Comparison of ENCODE assay signal across 8 cellular contexts in genomic region chr1:16009030-16009460, GRCh38.
DNase-seq lines count a peak whose midpoint lies in the region; ATAC-seq lines count a peak whose summit lies in the region.

No MANE protein-coding gene starts in this region.

- ATAC-seq in GM19455 (IDR thresholded peaks at IDR 0.05; ENCODE audit: unreplicated experiment) = no peak

- peaks cover 7% of the 10 kb centered on the region for H3K27me3 ChIP-seq in effector memory CD4-positive, alpha-beta T cell (replicated peaks; ENCODE audit: control insufficient read depth, insufficient read depth, low read length, poor library complexity, severe bottlenecking)

- no peaks in the 10 kb centered on the region for H3K36me3 ChIP-seq in effector memory CD4-positive, alpha-beta T cell (ENCODE audit: control insufficient read depth, insufficient read depth, low read length)

- DNase-seq in C1 segment of cervical spinal cord (lab: John Stamatoyannopoulos, UW) (peak in 11 of 14 donors; percentile 6 to 86 (median 54)), HCEC 1CT (peak; percentile 55), NCI-H748 (lab: John Stamatoyannopoulos, UW; ENCODE audit: unreplicated experiment) (peak; percentile 55), midbrain (lab: John Stamatoyannopoulos, UW) (peak; percentile 77)
- peak; percentile 55 to 57 for DNase-seq in activated CD8-positive, alpha-beta memory T cell treated with anti-CD3 and anti-CD28 coated beads for 1 hour (ENCODE audit: extremely low read depth in 1 of 2, low read depth in 1 of 2)
- DNase-seq in effector memory CD4-positive, alpha-beta T cell = peak; percentile 46 to 58 (median 47)
- DNase-seq in stimulated activated CD8-positive, alpha-beta memory T cell treated with anti-CD3 and anti-CD28 coated beads, Interleukin-4, amount 100 ng/mL, for 24 hours (ENCODE audit: low read depth) = peak; percentile 63

- H3K4me1 ChIP-seq in effector memory CD4-positive, alpha-beta T cell (ENCODE audit: control insufficient read depth, insufficient read depth, low read length, poor library complexity, severe bottlenecking) = peaks cover 6% of the 10 kb centered on the region

- H3K27ac ChIP-seq in effector memory CD4-positive, alpha-beta T cell (ENCODE audit: insufficient read depth, low read length, poor library complexity, severe bottlenecking) = no peak overlapping the region

- H3K4me3 ChIP-seq in effector memory CD4-positive, alpha-beta T cell (ENCODE audit: insufficient read depth, low read depth, low read length, poor library complexity, severe bottlenecking) = no peak overlapping the region

- no peaks in the 10 kb centered on the region for H3K9me3 ChIP-seq in effector memory CD4-positive, alpha-beta T cell (ENCODE audit: control insufficient read depth, low read length)
